Comparison of ENCODE assay signal across 10 cellular contexts in genomic region chr3:50260942-50261441, GRCh38. TPM values are rescaled to one million over a fixed set of nuclear protein-coding genes. Genes with fewer than 3 reads are reported as not detected.
DNase-seq lines count a peak whose midpoint lies in the region; ATAC-seq and TF ChIP-seq lines count a peak whose summit lies in the region.
"Had no signal": no experiment of that assay in that cellular context is flagged by ENCODE, and none has a peak within 500 bp of the region (broad histone marks: within the 10 kb centered on the region; RNA-seq: fewer than 3 reads in every experiment).

No MANE protein-coding gene starts in this region.

- ATAC-seq in gastroesophageal sphincter: no peak
- ATAC-seq in HG03460 (IDR thresholded peaks at IDR 0.05; ENCODE audit: unreplicated experiment): no peak

- TF ChIP-seq POLR2A in gastroesophageal sphincter (IDR thresholded peaks at IDR 0.05): no peak

- no peak for TF ChIP-seq EP300 in gastroesophageal sphincter (IDR thresholded peaks at IDR 0.05)

- H3K4me1 ChIP-seq in gastroesophageal sphincter: peaks cover 3 to 94% (median 38%) of the 10 kb centered on the region in 3 donors
- peaks cover 48% of the 10 kb centered on the region for H3K4me1 ChIP-seq in skeletal muscle satellite cell (ENCODE audit: control insufficient read depth, insufficient read depth, low read length)

- H3K27me3 ChIP-seq in gastroesophageal sphincter (no peaks in the 10 kb centered on the region), skeletal muscle satellite cell (ENCODE audit: control insufficient read depth, insufficient read depth, low read length) (no peaks in the 10 kb centered on the region)

- DNase-seq in GM13977 (ENCODE audit: low spot score): peak; percentile 58
- no peak for DNase-seq in GM19240 (ENCODE audit: insufficient read length, low spot score)
- no peak for DNase-seq in globus pallidus (ENCODE audit: low spot score)
- DNase-seq in AML-193 (lab: John Stamatoyannopoulos, UW): no peak
- DNase-seq: effector memory CD4-positive, alpha-beta T cell; stimulated activated CD4-positive, alpha-beta T cell treated with anti-CD3 and anti-CD28 coated beads, Interleukin-4, amount 100 ng/mL, for 1 hour had no signal

- H3K36me3 ChIP-seq in gastroesophageal sphincter: peaks cover 0 to 31% of the 10 kb centered on the region in 2 donors
- peaks cover 36% of the 10 kb centered on the region for H3K36me3 ChIP-seq in skeletal muscle satellite cell (ENCODE audit: insufficient read depth, low read length)

- TF ChIP-seq CTCF in GM13977 (IDR thresholded peaks at IDR 0.05; ENCODE audit: extremely low read depth, insufficient read depth, missing control alignments) (no peak), WI38 (IDR thresholded peaks at IDR 0.05; ENCODE audit: low read depth, low read length) (no peak), gastroesophageal sphincter (IDR thresholded peaks at IDR 0.05) (no peak)

- H3K4me3 ChIP-seq in WI38 (ENCODE audit: low read depth, low read length) (peak overlapping the region; percentile 51; the same call in 1 of the 2 replicates), gastroesophageal sphincter (peak overlapping the region in 1 of 2 donors; percentile 63), skeletal muscle satellite cell (ENCODE audit: low read length) (peak overlapping the region; percentile 65)

- WGBS in gastroesophageal sphincter (ENCODE audit: low coverage in 1 of 2), 2 donors: no CpG with 5 or more reads among the region's 5 CpGs

- H3K9ac ChIP-seq in skeletal muscle satellite cell (ENCODE audit: low read depth, low read length): peak overlapping the region; percentile 90

- H3K4me2 ChIP-seq in skeletal muscle satellite cell (ENCODE audit: low read length): peak overlapping the region; percentile 82

- H3K9me3 ChIP-seq in gastroesophageal sphincter (peaks cover 0 to 8% (median 0%) of the 10 kb centered on the region in 3 donors), skeletal muscle satellite cell (replicated peaks; ENCODE audit: low read length) (no peaks in the 10 kb centered on the region)

- in situ Hi-C loops in GM13977 (cut with MboI; ENCODE audit: low pct_unique_long_range_greater_than_20kb, low sequenced_read_pairs, unreplicated experiment): no loop called here

- H3K27ac ChIP-seq in gastroesophageal sphincter: peak overlapping the region; percentile 83 to 100 (median 96)

RNA-seq across cellular contexts. Expression of gene SEMA3B, which starts 8.0 kb away (rescaled TPM):
- total RNA-seq in gastroesophageal sphincter: 10 to 100 TPM; 29.1 to 54.9 (median 44.2) TPM
- 0.51 and 1.5 TPM in 2 replicates for total RNA-seq in skeletal muscle satellite cell (2012; rRNA removed)

RNA-seq across cellular contexts. Expression of gene LSMEM2, which starts 17.9 kb away (rescaled TPM):
- total RNA-seq in gastroesophageal sphincter: not detected
- total RNA-seq in skeletal muscle satellite cell (2012; rRNA removed): 0.87 TPM in 1 of 2 replicates, not detected in the other

RNA-seq across cellular contexts. Expression of gene GNAI2, which starts 25.0 kb away (rescaled TPM):
- total RNA-seq in gastroesophageal sphincter: 100 to 1,000 TPM; 172 to 262 (median 222) TPM
- 223 and 229 TPM in 2 replicates for total RNA-seq in skeletal muscle satellite cell (2012; rRNA removed)

RNA-seq across cellular contexts. Expression of gene IFRD2, which starts 31.2 kb away (rescaled TPM):
- 10 to 100 TPM; 37.3 to 85.4 (median 64.9) TPM for total RNA-seq in gastroesophageal sphincter
- 135 and 160 TPM in 2 replicates for total RNA-seq in skeletal muscle satellite cell (2012; rRNA removed)

RNA-seq across cellular contexts. Expression of gene HYAL3, which starts 38.2 kb away (rescaled TPM):
- 1 to 10 TPM; 2.4 to 8.8 (median 4.0) TPM for total RNA-seq in gastroesophageal sphincter
- total RNA-seq in skeletal muscle satellite cell (2012; rRNA removed): 5.1 and 8.5 TPM in 2 replicates
